Comparison of ENCODE assay signal across 18 cellular contexts in the genomic region with DNA sequence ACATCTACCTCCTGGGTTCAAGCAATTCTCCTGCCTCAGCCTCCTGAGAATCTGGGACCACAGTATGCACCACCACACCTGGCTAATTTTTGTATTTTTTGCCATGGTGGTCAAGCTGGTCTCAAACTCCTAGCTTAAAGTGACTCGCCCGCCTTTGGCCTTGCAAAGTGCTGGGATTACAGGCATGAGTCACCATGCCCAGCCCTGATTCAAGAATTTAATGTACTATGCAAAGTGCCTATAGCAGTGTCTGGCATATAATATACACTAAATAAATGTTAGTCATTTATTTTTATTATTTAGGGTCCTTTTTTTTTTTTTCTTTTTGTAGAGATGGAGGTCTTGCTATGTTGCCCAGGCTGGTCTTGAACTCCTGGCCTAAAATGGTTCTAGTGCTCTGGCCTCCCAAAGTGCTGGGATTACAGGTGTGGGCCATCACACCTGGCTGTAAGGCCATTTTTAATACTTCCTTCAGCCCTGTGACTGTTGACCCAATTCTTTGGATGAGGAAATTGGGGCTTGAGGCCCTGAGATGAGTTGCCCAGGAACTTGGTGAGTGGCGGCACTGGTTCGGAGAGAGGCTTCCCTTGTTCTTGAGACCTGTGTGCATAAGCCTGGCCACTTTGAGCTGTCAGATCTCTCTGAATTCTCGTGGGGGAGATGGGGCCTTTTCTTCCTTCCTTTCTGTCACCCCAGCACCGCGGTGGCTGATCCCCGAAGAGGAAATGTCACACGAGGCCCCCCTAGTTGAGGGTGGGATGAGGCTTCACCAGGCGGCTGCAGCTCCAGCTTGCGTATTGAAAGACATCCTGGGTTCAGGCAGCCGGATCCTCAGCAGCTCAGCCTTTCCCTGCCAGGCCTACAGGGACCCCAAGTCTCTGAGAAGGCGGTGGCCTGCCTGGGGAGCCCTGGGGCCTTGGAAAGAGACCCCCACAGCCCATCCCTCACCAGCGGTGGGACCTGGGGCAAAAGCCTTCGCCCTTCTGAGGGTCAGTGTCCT. TPM values are rescaled to one million over a fixed set of nuclear protein-coding genes. Genes with fewer than 3 reads are reported as not detected.
DNase-seq lines count a peak whose midpoint lies in the region; ATAC-seq and TF ChIP-seq lines count a peak whose summit lies in the region.
"Had no signal": no experiment of that assay in that cellular context is flagged by ENCODE, and none has a peak within 500 bp of the region (broad histone marks: within the 10 kb centered on the region; RNA-seq: fewer than 3 reads in every experiment).

No MANE protein-coding gene starts in this region.

- H3K4me2 ChIP-seq in Loucy (ENCODE audit: low read depth, low read length, poor library complexity, severe bottlenecking) (peak overlapping the region; percentile 44), smooth muscle cell (no peak overlapping the region)
- H3K4me2 ChIP-seq: GM23338 had no signal

- no peaks in the 10 kb centered on the region for H3K27me3 Mint-ChIP-seq in T-helper 2 cell treated with Interferon-gamma antibody and Interleukin-4, amounts not matched to agents 5 μg/mL and 100 μg/mL, for 36 hours (ENCODE audit: low read depth)
- no peaks in the 10 kb centered on the region for H3K27me3 Mint-ChIP-seq in endothelial cell (ENCODE audit: unreplicated experiment)

- peak overlapping the region; percentile 80 for H3K27ac Mint-ChIP-seq in T-helper 2 cell treated with Interferon-gamma antibody and Interleukin-4, amounts not matched to agents 5 μg/mL and 100 μg/mL, for 36 hours
- H3K27ac Mint-ChIP-seq in endothelial cell (ENCODE audit: unreplicated experiment): no peak overlapping the region
- H3K27ac Mint-ChIP-seq: GM23338, immature natural killer cell had no signal

- H3K9me3 Mint-ChIP-seq in T-helper 2 cell treated with Interferon-gamma antibody and Interleukin-4, amounts not matched to agents 5 μg/mL and 100 μg/mL, for 36 hours: no peaks in the 10 kb centered on the region
- H3K9me3 Mint-ChIP-seq in endothelial cell (ENCODE audit: unreplicated experiment): no peaks in the 10 kb centered on the region
- H3K9me3 Mint-ChIP-seq: activated T-helper 1 cell treated with anti-CD3 and anti-CD28 coated beads, Interleukin-12 subunit alpha, Interleukin-12 subunit beta, Interleukin-2, Interleukin-4 antibody, amounts not matched to agents 30 ng/mL and 10 ng/mL and 1 ng/mL, durations not matched to agents 14 hours and 24 hours and 36 hours; GM23338; immature natural killer cell had no signal

- in situ Hi-C loops in brain microvascular endothelial cell (cut with HindIII; ENCODE audit: low pct_ligation_motif_present, low sequenced_read_pairs): no loop called here

- H3K4me1 ChIP-seq in Loucy (ENCODE audit: insufficient read depth, low read length, poor library complexity, severe bottlenecking) (peaks cover 25% of the 10 kb centered on the region), smooth muscle cell (ENCODE audit: low read depth) (peaks cover under 1% of the 10 kb centered on the region)
- H3K4me1 ChIP-seq: testis had no signal

- TF ChIP-seq CTCF in Loucy (conservative IDR thresholded peaks at IDR 0.05; ENCODE audit: low read length) (no peak), brain microvascular endothelial cell (IDR thresholded peaks at IDR 0.05; ENCODE audit: low read depth, low read length, missing control alignments) (no peak), smooth muscle cell (IDR thresholded peaks at IDR 0.05; ENCODE audit: borderline replicate concordance, insufficient read depth, poor library complexity, severe bottlenecking) (no peak), endothelial cell (IDR thresholded peaks at IDR 0.05; ENCODE audit: unreplicated experiment) (no peak)

- H3K36me3 Mint-ChIP-seq in T-helper 2 cell treated with Interferon-gamma antibody and Interleukin-4, amounts not matched to agents 5 μg/mL and 100 μg/mL, for 36 hours (ENCODE audit: low read depth): no peaks in the 10 kb centered on the region
- H3K36me3 Mint-ChIP-seq in endothelial cell (ENCODE audit: low read depth, unreplicated experiment): no peaks in the 10 kb centered on the region
- H3K36me3 Mint-ChIP-seq: immature natural killer cell had no signal

- H3K4me1 Mint-ChIP-seq in T-helper 2 cell treated with Interferon-gamma antibody and Interleukin-4, amounts not matched to agents 5 μg/mL and 100 μg/mL, for 36 hours (ENCODE audit: low read depth): peaks cover 37% of the 10 kb centered on the region
- no peaks in the 10 kb centered on the region for H3K4me1 Mint-ChIP-seq in endothelial cell (ENCODE audit: unreplicated experiment)
- H3K4me1 Mint-ChIP-seq: immature natural killer cell had no signal

- no peaks in the 10 kb centered on the region for H3K36me3 ChIP-seq in Loucy (ENCODE audit: insufficient read depth, low read length)
- no peaks in the 10 kb centered on the region for H3K36me3 ChIP-seq in brain microvascular endothelial cell (replicated peaks)
- no peaks in the 10 kb centered on the region for H3K36me3 ChIP-seq in smooth muscle cell (ENCODE audit: low read depth)

- H3K9me3 ChIP-seq in Loucy (ENCODE audit: insufficient read depth, low read depth, low read length): no peaks in the 10 kb centered on the region
- H3K9me3 ChIP-seq in smooth muscle cell (replicated peaks; ENCODE audit: low read depth): no peaks in the 10 kb centered on the region
- H3K9me3 ChIP-seq: testis had no signal

- no peak overlapping the region for H3K4me3 ChIP-seq in Loucy (ENCODE audit: low read length, poor library complexity, severe bottlenecking)
- H3K4me3 ChIP-seq in brain microvascular endothelial cell (ENCODE audit: low read depth, low read length): no peak overlapping the region
- no peak overlapping the region for H3K4me3 ChIP-seq in smooth muscle cell
- H3K4me3 ChIP-seq: GM12878, GM23338, testis had no signal

- WGBS in smooth muscle cell (ENCODE audit: low lambda C conversion rate): 82% methylated on average over 15 of the region's 15 CpGs

- H4K20me1 ChIP-seq in Loucy (ENCODE audit: insufficient read depth, low read length, poor library complexity, severe bottlenecking): no peaks in the 10 kb centered on the region
- H4K20me1 ChIP-seq in smooth muscle cell (ENCODE audit: low read depth): no peaks in the 10 kb centered on the region

- no peak for ATAC-seq in HG03439 (IDR thresholded peaks at IDR 0.05; ENCODE audit: unreplicated experiment)
- ATAC-seq: GM12878, GM23338, Right ventricle myocardium inferior had no signal

- H3F3A ChIP-seq in Loucy (ENCODE audit: low read depth): no peaks in the 10 kb centered on the region
- no peaks in the 10 kb centered on the region for H3F3A ChIP-seq in smooth muscle cell (ENCODE audit: low read depth)

- H2AFZ ChIP-seq in Loucy (ENCODE audit: low read length): peak overlapping the region; percentile 70; the same call in 1 of the 2 replicates
- H2AFZ ChIP-seq in smooth muscle cell (ENCODE audit: low read depth): no peak overlapping the region
- H2AFZ ChIP-seq: GM23338 had no signal

- no peak for DNase-seq in T-helper 2 cell treated with Interferon-gamma antibody and Interleukin-4, amounts not matched to agents 5 μg/mL and 100 μg/mL, for 36 hours (ENCODE audit: low spot score)
- DNase-seq in T-helper 2 cell: no peak
- DNase-seq in brain microvascular endothelial cell: peak; percentile 9
- DNase-seq in renal cortical epithelial cell (ENCODE audit: low read depth): peak; percentile 51
- DNase-seq in smooth muscle cell (lab: John Stamatoyannopoulos, UW; ENCODE audit: unreplicated experiment): no peak
- DNase-seq in endothelial cell (ENCODE audit: low spot score): no peak
- DNase-seq: DMS 273 treated with DMSO at 0.1 percent for 48 hours, immature natural killer cell, NCI-H1105 treated with DMSO at 0.1 percent for 48 hours, NCI-H524 treated with DMSO at 0.1 percent for 48 hours, retina, testis had no signal

- H3K79me2 ChIP-seq in Loucy (ENCODE audit: insufficient read depth, low read length) (no peaks in the 10 kb centered on the region), smooth muscle cell (ENCODE audit: low read depth) (no peaks in the 10 kb centered on the region)

- H3K9me2 ChIP-seq in Loucy (replicated peaks; ENCODE audit: low read depth, low read length): no peaks in the 10 kb centered on the region

- H3K4me3 Mint-ChIP-seq in T-helper 2 cell treated with Interferon-gamma antibody and Interleukin-4, amounts not matched to agents 5 μg/mL and 100 μg/mL, for 36 hours: peak overlapping the region; percentile 46
- H3K4me3 Mint-ChIP-seq in endothelial cell (ENCODE audit: unreplicated experiment): no peak overlapping the region
- H3K4me3 Mint-ChIP-seq: activated T-helper 1 cell treated with anti-CD3 and anti-CD28 coated beads, Interleukin-12 subunit alpha, Interleukin-12 subunit beta, Interleukin-2, Interleukin-4 antibody, amounts not matched to agents 30 ng/mL and 10 ng/mL and 1 ng/mL, durations not matched to agents 14 hours and 24 hours and 36 hours; GM23338; immature natural killer cell had no signal

- H3K9ac ChIP-seq in Loucy (ENCODE audit: low read depth, low read length, poor library complexity, severe bottlenecking) (peak overlapping the region; percentile 56), smooth muscle cell (ENCODE audit: low read depth) (no peak overlapping the region)

- no peaks in the 10 kb centered on the region for H3K27me3 ChIP-seq in Loucy (ENCODE audit: insufficient read depth, low read length, poor library complexity, severe bottlenecking)
- no peaks in the 10 kb centered on the region for H3K27me3 ChIP-seq in brain microvascular endothelial cell (replicated peaks)
- H3K27me3 ChIP-seq in smooth muscle cell (ENCODE audit: low read depth): no peaks in the 10 kb centered on the region
- H3K27me3 ChIP-seq: testis had no signal

- H3K27ac ChIP-seq in brain microvascular endothelial cell (no peak overlapping the region), smooth muscle cell (ENCODE audit: low read depth) (no peak overlapping the region)
- H3K27ac ChIP-seq: testis had no signal

RNA-seq across cellular contexts. Expression of gene LAT, which starts 38.7 kb away (rescaled TPM):
- 0.30 TPM in 1 of 2 replicates, not detected in the other for total RNA-seq in renal cortical epithelial cell
- total RNA-seq in smooth muscle cell: 2.1 and 8.2 TPM in 2 replicates
- polyA plus RNA-seq in smooth muscle cell: 3.2 and 3.5 TPM in 2 replicates
- total RNA-seq in endothelial cell (ENCODE audit: unreplicated experiment): 5.4 TPM

RNA-seq across cellular contexts. Expression of gene SPNS1, which starts 49.0 kb away (rescaled TPM):
- 21.0 and 36.0 TPM in 2 replicates for total RNA-seq in renal cortical epithelial cell
- 28.6 and 29.8 TPM in 2 replicates for total RNA-seq in smooth muscle cell
- 109 and 113 TPM in 2 replicates for polyA plus RNA-seq in smooth muscle cell
- total RNA-seq in endothelial cell (ENCODE audit: unreplicated experiment): 68.4 TPM

Comparison
In these comparisons a context has a peak if more than half of its experiments do, and no peak if none do; other contexts are left out.
1. DNase-seq: peak in brain microvascular endothelial cell (single experiment) and renal cortical epithelial cell (single experiment); none in T-helper 2 cell treated with Interferon-gamma antibody and Interleukin-4, amounts not matched to agents 5 μg/mL and 100 μg/mL, for 36 hours (single experiment), T-helper 2 cell (0 of 5), smooth muscle cell (single experiment) and endothelial cell (single experiment).